In the genomic region with DNA sequence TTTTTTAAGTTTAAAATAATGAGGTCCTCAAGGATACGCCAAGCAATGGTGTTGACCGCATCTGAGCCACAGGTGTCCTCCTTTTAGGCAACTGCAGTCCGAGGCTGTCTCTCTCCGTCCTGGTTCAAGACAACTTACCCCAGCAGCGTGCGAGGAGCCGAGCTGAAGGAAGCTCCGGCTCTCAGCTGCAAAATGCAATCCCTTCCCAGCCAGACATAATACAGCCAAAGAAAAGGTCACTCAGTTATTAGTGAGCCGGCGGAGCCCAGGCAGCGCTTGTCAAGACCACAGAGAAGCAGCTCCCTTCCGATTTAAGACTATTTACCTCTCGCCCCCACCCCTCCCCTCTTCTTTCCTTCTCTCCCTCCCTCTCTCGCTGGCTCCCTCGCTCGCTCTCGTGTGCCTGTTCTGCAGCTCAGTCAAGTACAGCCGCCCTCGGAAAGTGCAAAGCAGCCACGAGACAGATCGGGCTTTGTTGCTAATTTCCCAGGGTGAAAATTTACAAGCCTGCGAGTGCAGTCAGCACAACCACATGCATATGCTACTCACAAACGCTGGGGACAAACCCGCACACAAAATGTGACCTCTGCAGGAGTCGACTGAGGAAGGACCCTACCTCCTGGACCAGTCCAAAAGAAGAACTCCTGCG, we compare ENCODE assay signal across 8 cellular contexts. TPM values are rescaled to one million over a fixed set of nuclear protein-coding genes. Genes with fewer than 3 reads are reported as not detected.
DNase-seq lines count a peak whose midpoint lies in the region; ATAC-seq and TF ChIP-seq lines count a peak whose summit lies in the region.
"Had no signal": no experiment of that assay in that cellular context is flagged by ENCODE, and none has a peak within 500 bp of the region (broad histone marks: within the 10 kb centered on the region; RNA-seq: fewer than 3 reads in every experiment).

No MANE protein-coding gene starts in this region.

- intact Hi-C loops in left ventricle myocardium superior (cut with micrococcal nuclease): no loop called here

- peak; percentile 15 for DNase-seq in HT-29 (ENCODE audit: low spot score)
- peak; percentile 28 for DNase-seq in SW480 (ENCODE audit: low spot score)
- DNase-seq in left ventricle myocardium superior: peak; percentile 48
- DNase-seq in putamen (ENCODE audit: low spot score): peak; percentile 79
- DNase-seq in stimulated activated naive CD8-positive, alpha-beta T cell treated with anti-CD3 and anti-CD28 coated beads, Interleukin-15, Interleukin-2, amounts not matched to agents 100 U/mL and 50 U/mL, for 24 hours: no peak

- peak; percentile 72 for ATAC-seq in left ventricle myocardium superior
- ATAC-seq in stimulated activated naive CD8-positive, alpha-beta T cell treated with anti-CD3 and anti-CD28 coated beads, Interleukin-15, Interleukin-2, amounts not matched to agents 100 U/mL and 50 U/mL, for 24 hours: no peak
- no peak for ATAC-seq in HG03095 (IDR thresholded peaks at IDR 0.05; ENCODE audit: unreplicated experiment)

- peak; percentile 7 for TF ChIP-seq POLR2A in GM19193 (IDR thresholded peaks at IDR 0.05; ENCODE audit: extremely low read depth, insufficient read depth, insufficient read length)

RNA-seq across cellular contexts. Expression of gene LMO3, which starts 0.4 kb away (rescaled TPM):
- total RNA-seq in HT-29 (2014; rRNA removed; shearing (Covaris generic)): not detected in 2 replicates
- total RNA-seq in left ventricle myocardium superior: 2.6 TPM
- total RNA-seq: T-helper 2 cell treated with Interferon-gamma antibody and Interleukin-4, amounts not matched to agents 100 ng/mL and 5 ng/mL, for 36 hours had no signal
